In the genomic region with DNA sequence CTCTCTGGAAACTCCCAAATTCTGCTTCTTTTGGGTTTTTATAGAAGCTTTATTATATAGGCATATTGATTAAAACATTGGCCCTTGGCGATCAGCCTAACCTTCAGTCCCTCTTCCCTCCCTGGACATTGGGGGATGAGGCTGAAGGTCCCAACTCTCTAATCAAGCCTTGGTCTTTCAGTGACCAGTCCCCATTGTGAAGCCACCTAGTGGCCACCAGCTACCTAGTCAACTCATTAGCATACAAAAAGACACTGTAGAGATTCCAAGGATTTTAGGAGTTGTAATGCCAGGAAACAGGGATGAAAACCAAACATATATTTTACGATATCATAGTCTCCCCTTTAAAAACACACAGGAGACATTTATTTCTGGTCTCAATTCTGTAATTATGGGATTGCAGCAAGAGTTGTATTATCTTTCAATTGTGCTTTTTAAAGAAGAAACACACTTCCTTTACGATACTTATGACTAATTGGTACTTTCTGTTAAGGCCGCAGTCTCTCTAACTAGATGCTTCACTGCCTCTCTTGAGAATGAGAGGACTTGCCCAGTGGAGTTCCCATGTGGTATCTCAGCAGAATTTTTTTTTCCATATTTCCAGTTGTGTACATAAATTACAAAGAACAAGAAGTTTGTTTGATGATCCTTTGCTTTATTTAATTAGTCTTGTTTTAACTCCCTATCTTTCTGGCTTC, we compare ENCODE assay signal across 8 cellular contexts. TPM values are rescaled to one million over a fixed set of nuclear protein-coding genes. Genes with fewer than 3 reads are reported as not detected.
DNase-seq lines count a peak whose midpoint lies in the region; ATAC-seq lines count a peak whose summit lies in the region.

No MANE protein-coding gene starts in this region.

- DNase-seq in activated CD8-positive, alpha-beta memory T cell treated with anti-CD3 and anti-CD28 coated beads, Interleukin-2, amount 10 ng/mL, durations not matched to agents 7 days and 5 days = no peak
- no peak for DNase-seq in activated CD8-positive, alpha-beta memory T cell treated with anti-CD3 and anti-CD28 coated beads, Interleukin-2, amount 50 U/mL, for 48 hours
- DNase-seq in activated T-helper 2 cell treated with anti-CD3 and anti-CD28 coated beads, Interferon-gamma antibody, Interleukin-2, Interleukin-4, amounts not matched to agents 10 μg/mL and 5 μg/mL and 100 μg/mL, durations not matched to agents 14 hours and 24 hours and 36 hours (ENCODE audit: low spot score) = no peak
- DNase-seq in left kidney (ENCODE audit: low read depth, low spot score) (peak; percentile 25), DMS153 treated with DMSO at 0.1 percent for 48 hours (lab: John Stamatoyannopoulos, UW; ENCODE audit: unreplicated experiment) (no peak), sciatic nerve (ENCODE audit: low spot score) (no peak)

- peaks cover 6% of the 10 kb centered on the region for H3K27me3 Mint-ChIP-seq in activated CD8-positive, alpha-beta memory T cell treated with anti-CD3 and anti-CD28 coated beads, Interleukin-2, amount 10 ng/mL, durations not matched to agents 7 days and 5 days
- no peaks in the 10 kb centered on the region for H3K27me3 Mint-ChIP-seq in activated T-helper 2 cell treated with anti-CD3 and anti-CD28 coated beads, Interferon-gamma antibody, Interleukin-2, Interleukin-4, amounts not matched to agents 10 μg/mL and 5 μg/mL and 100 μg/mL, durations not matched to agents 14 hours and 24 hours and 36 hours (ENCODE audit: low read depth)

- no peak overlapping the region for H3K4me3 Mint-ChIP-seq in activated CD8-positive, alpha-beta memory T cell treated with anti-CD3 and anti-CD28 coated beads, Interleukin-2, amount 10 ng/mL, durations not matched to agents 7 days and 5 days
- no peak overlapping the region for H3K4me3 Mint-ChIP-seq in activated T-helper 2 cell treated with anti-CD3 and anti-CD28 coated beads, Interferon-gamma antibody, Interleukin-2, Interleukin-4, amounts not matched to agents 10 μg/mL and 5 μg/mL and 100 μg/mL, durations not matched to agents 14 hours and 24 hours and 36 hours (ENCODE audit: low read depth)

- no peaks in the 10 kb centered on the region for H3K9me3 Mint-ChIP-seq in activated CD8-positive, alpha-beta memory T cell treated with anti-CD3 and anti-CD28 coated beads, Interleukin-2, amount 10 ng/mL, durations not matched to agents 7 days and 5 days (ENCODE audit: low read depth)
- H3K9me3 Mint-ChIP-seq in activated T-helper 2 cell treated with anti-CD3 and anti-CD28 coated beads, Interferon-gamma antibody, Interleukin-2, Interleukin-4, amounts not matched to agents 10 μg/mL and 5 μg/mL and 100 μg/mL, durations not matched to agents 14 hours and 24 hours and 36 hours = no peaks in the 10 kb centered on the region

- H3K36me3 Mint-ChIP-seq in activated CD8-positive, alpha-beta memory T cell treated with anti-CD3 and anti-CD28 coated beads, Interleukin-2, amount 10 ng/mL, durations not matched to agents 7 days and 5 days = no peaks in the 10 kb centered on the region
- no peaks in the 10 kb centered on the region for H3K36me3 Mint-ChIP-seq in activated T-helper 2 cell treated with anti-CD3 and anti-CD28 coated beads, Interferon-gamma antibody, Interleukin-2, Interleukin-4, amounts not matched to agents 10 μg/mL and 5 μg/mL and 100 μg/mL, durations not matched to agents 14 hours and 24 hours and 36 hours (ENCODE audit: low read depth)

- H3K27ac Mint-ChIP-seq in activated CD8-positive, alpha-beta memory T cell treated with anti-CD3 and anti-CD28 coated beads, Interleukin-2, amount 10 ng/mL, durations not matched to agents 7 days and 5 days = no peak overlapping the region
- H3K27ac Mint-ChIP-seq in activated T-helper 2 cell treated with anti-CD3 and anti-CD28 coated beads, Interferon-gamma antibody, Interleukin-2, Interleukin-4, amounts not matched to agents 10 μg/mL and 5 μg/mL and 100 μg/mL, durations not matched to agents 14 hours and 24 hours and 36 hours = peak overlapping the region; percentile 47

- CTCF ChIA-PET in activated CD8-positive, alpha-beta memory T cell treated with anti-CD3 and anti-CD28 coated beads, Interleukin-2, amount 10 ng/mL, durations not matched to agents 7 days and 5 days (lab: Charles Lee) = no interaction called here

- H3K4me1 Mint-ChIP-seq in activated CD8-positive, alpha-beta memory T cell treated with anti-CD3 and anti-CD28 coated beads, Interleukin-2, amount 10 ng/mL, durations not matched to agents 7 days and 5 days = peaks cover 7% of the 10 kb centered on the region
- peaks cover 14% of the 10 kb centered on the region for H3K4me1 Mint-ChIP-seq in activated T-helper 2 cell treated with anti-CD3 and anti-CD28 coated beads, Interferon-gamma antibody, Interleukin-2, Interleukin-4, amounts not matched to agents 10 μg/mL and 5 μg/mL and 100 μg/mL, durations not matched to agents 14 hours and 24 hours and 36 hours (ENCODE audit: low read depth)

- ATAC-seq in activated CD8-positive, alpha-beta memory T cell treated with anti-CD3 and anti-CD28 coated beads, Interleukin-2, amount 10 ng/mL, durations not matched to agents 7 days and 5 days = peak; percentile 72
- peak; percentile 100 for ATAC-seq in GM21526 (IDR thresholded peaks at IDR 0.05; ENCODE audit: low FRiP score, unreplicated experiment)
- ATAC-seq in HG03565 (IDR thresholded peaks at IDR 0.05; ENCODE audit: unreplicated experiment) = peak; percentile 100
- ATAC-seq in sciatic nerve = no peak

- intact Hi-C loops in activated T-helper 2 cell treated with anti-CD3 and anti-CD28 coated beads, Interferon-gamma antibody, Interleukin-2, Interleukin-4, amounts not matched to agents 10 μg/mL and 5 μg/mL and 100 μg/mL, durations not matched to agents 14 hours and 24 hours and 36 hours (cut with micrococcal nuclease) = loop anchor here (1.0 kb wide), 1 partner anchor 71 kb away; the partner anchor contains the start of gene SPATA4
- intact Hi-C loops in sciatic nerve (cut with DNase I) = no loop called here

RNA-seq across cellular contexts. Expression of gene WDR17, which starts 58.2 kb away (rescaled TPM):
- total RNA-seq in activated CD8-positive, alpha-beta memory T cell treated with anti-CD3 and anti-CD28 coated beads, Interleukin-2, amount 10 ng/mL, durations not matched to agents 7 days and 5 days = under 1 TPM; 0.26 to 0.44 TPM
- total RNA-seq in activated T-helper 2 cell treated with anti-CD3 and anti-CD28 coated beads, Interferon-gamma antibody, Interleukin-2, Interleukin-4, amounts not matched to agents 10 μg/mL and 5 μg/mL and 100 μg/mL, durations not matched to agents 14 hours and 24 hours and 36 hours = 1.0 and 1.4 TPM in 2 replicates
- total RNA-seq in sciatic nerve = 8.0 TPM
